ENCODE assay signal across 11 cellular contexts in the genomic region with DNA sequence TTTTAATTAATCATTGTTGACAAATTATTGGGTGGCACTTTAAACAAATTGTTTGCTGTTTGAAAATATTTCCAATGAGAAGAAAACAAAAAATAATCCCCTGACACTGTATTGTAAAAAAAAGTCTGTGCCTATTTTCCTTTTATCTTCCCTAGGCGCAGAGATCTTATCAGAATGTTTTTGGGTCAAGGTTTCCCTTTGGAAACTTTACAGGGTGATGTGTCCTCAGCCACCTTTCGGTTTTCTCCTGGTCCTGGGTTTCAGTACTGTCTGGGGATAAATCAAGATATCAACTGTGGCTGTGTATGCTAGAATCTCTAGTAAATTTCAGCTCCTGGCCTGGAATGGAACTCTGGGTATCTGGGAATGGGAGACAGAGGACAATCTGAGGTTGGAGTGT. TPM values are rescaled to one million over a fixed set of nuclear protein-coding genes. Genes with fewer than 3 reads are reported as not detected.
DNase-seq lines count a peak whose midpoint lies in the region; ATAC-seq and TF ChIP-seq lines count a peak whose summit lies in the region.
"Had no signal": no experiment of that assay in that cellular context is flagged by ENCODE, and none has a peak within 500 bp of the region (broad histone marks: within the 10 kb centered on the region; RNA-seq: fewer than 3 reads in every experiment).

No MANE protein-coding gene starts in this region.

- DNase-seq in activated naive CD4-positive, alpha-beta T cell treated with Interleukin-2 at 50 U/mL for 16 hours, result no peak
- DNase-seq in foreskin fibroblast (no peak), type B pancreatic cell (ENCODE audit: extremely low spot score, unreplicated experiment) (peak; percentile 18), GDM1 (lab: John Stamatoyannopoulos, UW) (no peak)
- DNase-seq: activated CD4-positive, alpha-beta T cell treated with anti-CD3 and anti-CD28 coated beads, Interleukin-2, amount 50 U/mL, for 48 hours; colonic mucosa; NK-92 treated with Interleukin-12 subunit alpha and Interleukin-12 subunit beta, amount 100 ng/mL, for 24 hours had no signal

- H3K27me3 Mint-ChIP-seq in activated naive CD4-positive, alpha-beta T cell treated with anti-CD3 and anti-CD28 coated beads, Interleukin-2, amount 50 U/mL, for 24 hours, result no peaks in the 10 kb centered on the region
- no peaks in the 10 kb centered on the region for H3K27me3 Mint-ChIP-seq in type B pancreatic cell

- peaks cover 29% of the 10 kb centered on the region for H3K36me3 Mint-ChIP-seq in activated naive CD4-positive, alpha-beta T cell treated with anti-CD3 and anti-CD28 coated beads, Interleukin-2, amount 50 U/mL, for 24 hours
- H3K36me3 Mint-ChIP-seq in type B pancreatic cell, result peaks cover 39% of the 10 kb centered on the region

- ATAC-seq in GM21367 (IDR thresholded peaks at IDR 0.05; ENCODE audit: unreplicated experiment) (no peak), HG02610 (IDR thresholded peaks at IDR 0.05; ENCODE audit: unreplicated experiment) (no peak)

- peaks cover 64% of the 10 kb centered on the region for H3K4me1 Mint-ChIP-seq in activated naive CD4-positive, alpha-beta T cell treated with anti-CD3 and anti-CD28 coated beads, Interleukin-2, amount 50 U/mL, for 24 hours
- peaks cover 14% of the 10 kb centered on the region for H3K4me1 Mint-ChIP-seq in type B pancreatic cell (ENCODE audit: unreplicated experiment)

- peaks cover 4% of the 10 kb centered on the region for H3K9me3 Mint-ChIP-seq in activated naive CD4-positive, alpha-beta T cell treated with anti-CD3 and anti-CD28 coated beads, Interleukin-2, amount 50 U/mL, for 24 hours
- no peaks in the 10 kb centered on the region for H3K9me3 Mint-ChIP-seq in type B pancreatic cell

- peak overlapping the region; percentile 92 for H3K27ac Mint-ChIP-seq in activated naive CD4-positive, alpha-beta T cell treated with anti-CD3 and anti-CD28 coated beads, Interleukin-2, amount 50 U/mL, for 24 hours
- peak overlapping the region; percentile 91 for H3K27ac Mint-ChIP-seq in type B pancreatic cell

- H3K4me3 Mint-ChIP-seq in activated naive CD4-positive, alpha-beta T cell treated with anti-CD3 and anti-CD28 coated beads, Interleukin-2, amount 50 U/mL, for 24 hours, result peak overlapping the region; percentile 96
- H3K4me3 Mint-ChIP-seq in type B pancreatic cell, result peak overlapping the region; percentile 96

- TF ChIP-seq CTCF in VCaP (conservative IDR thresholded peaks at IDR 0.05) (no peak), foreskin fibroblast (IDR thresholded peaks at IDR 0.05; ENCODE audit: low read depth, low read length) (no peak), type B pancreatic cell (conservative IDR thresholded peaks at IDR 0.05) (no peak)

- peak overlapping the region; percentile 88 to 92 for H3K4me3 ChIP-seq in foreskin fibroblast (ENCODE audit: low read depth in 1 of 2, low read length in 2 of 2)

- H3K27ac ChIP-seq in VCaP, result peak overlapping the region; percentile 87; the same call in 1 of the 2 replicates
- H3K27ac ChIP-seq: colonic mucosa had no signal

RNA-seq across cellular contexts. Expression of gene ZNF107, which starts 1.4 kb away (rescaled TPM):
- total RNA-seq in type B pancreatic cell (ENCODE audit: low replicate concordance), result 6.3 and 11.8 TPM in 2 replicates
